Comparison of ENCODE assay signal across 1 cellular context in genomic region chr6:158571826-158572652, GRCh38.
TF ChIP-seq lines count a peak whose summit lies in the region.

No MANE protein-coding gene starts in this region.

TF ChIP-seq in GM23338, 12 proteins besides CTCF, POLR2A, EP300 and RAD21 (continued from another document):
- TF ChIP-seq REST (IDR thresholded peaks at IDR 0.05; ENCODE audit: unreplicated experiment) (no peak), STAT1 (IDR thresholded peaks at IDR 0.05; ENCODE audit: unreplicated experiment) (no peak), EZH2phosphoT487 (IDR thresholded peaks at IDR 0.05; ENCODE audit: unreplicated experiment) (no peak), NANOG (IDR thresholded peaks at IDR 0.05; ENCODE audit: borderline replicate concordance) (no peak), ZNF331 (CRISPR knock-in tag; IDR thresholded peaks at IDR 0.05; ENCODE audit: low read depth) (no peak), POLR2AphosphoS5 (IDR thresholded peaks at IDR 0.05; ENCODE audit: low read depth) (no peak)
TF ChIP-seq in GM23338: peak in this region for 0.
